16 cellular contexts compared by ENCODE assay signal in genomic region chr6:84346372-84346771, GRCh38.
DNase-seq lines count a peak whose midpoint lies in the region; TF ChIP-seq lines count a peak whose summit lies in the region.
"Had no signal": no experiment of that assay in that cellular context is flagged by ENCODE, and none has a peak within 500 bp of the region (broad histone marks: within the 10 kb centered on the region; RNA-seq: fewer than 3 reads in every experiment).

No MANE protein-coding gene starts in this region.

- TF ChIP-seq EP300 in esophagus muscularis mucosa (IDR thresholded peaks at IDR 0.05) (no peak), transverse colon (IDR thresholded peaks at IDR 0.05; ENCODE audit: low read depth) (no peak)

- no peak overlapping the region for H2AFZ ChIP-seq in hepatocyte

- H3K4me1 ChIP-seq in HEK293 (ENCODE audit: control insufficient read depth, insufficient read depth, low read length): no peaks in the 10 kb centered on the region
- H3K4me1 ChIP-seq in hepatocyte (ENCODE audit: insufficient read depth): no peaks in the 10 kb centered on the region
- H3K4me1 ChIP-seq in esophagus muscularis mucosa: no peaks in the 10 kb centered on the region
- H3K4me1 ChIP-seq in transverse colon: no peaks in the 10 kb centered on the region

- no peaks in the 10 kb centered on the region for H4K20me1 ChIP-seq in hepatocyte (ENCODE audit: insufficient read depth, poor library complexity, severe bottlenecking)

- POLR2A ChIA-PET in HEK293 (lab: Yijun Ruan, JAX): no interaction called here

- in situ Hi-C loops in transverse colon (cut with MboI; ENCODE audit: low pct_ligation_motif_present in 1 of 4, low pct_unique_long_range_greater_than_20kb in 1 of 4, low sequenced_read_pairs in 3 of 4): no loop called here

- H3K4me2 ChIP-seq in hepatocyte: no peak overlapping the region

- H3K27ac ChIP-seq in HEK293 (ENCODE audit: extremely low read depth, low read depth, low read length): no peak overlapping the region
- H3K27ac ChIP-seq in VCaP: no peak overlapping the region
- no peak overlapping the region for H3K27ac ChIP-seq in hepatocyte
- no peak overlapping the region for H3K27ac ChIP-seq in esophagus muscularis mucosa (replicated peaks in 1 of 4)
- no peak overlapping the region for H3K27ac ChIP-seq in transverse colon

- H3K27me3 ChIP-seq in hepatocyte: no peaks in the 10 kb centered on the region
- no peaks in the 10 kb centered on the region for H3K27me3 ChIP-seq in esophagus muscularis mucosa
- H3K27me3 ChIP-seq in transverse colon: no peaks in the 10 kb centered on the region

- peak; percentile 16 for DNase-seq in AG10803 (ENCODE audit: low read depth)
- no peak for DNase-seq in hepatocyte (ENCODE audit: low spot score)
- DNase-seq in SHP77 treated with DMSO at 0.1 percent for 48 hours (lab: John Stamatoyannopoulos, UW): no peak
- DNase-seq in stimulated activated CD8-positive, alpha-beta memory T cell treated with anti-CD3 and anti-CD28 coated beads, Interleukin-4, amount 100 ng/mL, for 48 hours: no peak
- no peak for DNase-seq in esophagus muscularis mucosa (ENCODE audit: extremely low spot score)
- DNase-seq in transverse colon: no peak
- DNase-seq: activated B cell treated with CpG ODN at 0.5 μM for 24 hours; activated naive CD4-positive, alpha-beta T cell treated with Interleukin-2 at 50 U/mL for 16 hours; CD4-positive, alpha-beta T cell; IMR-90; mucosa of descending colon; NCI-H1092; NCI-H2227 treated with DMSO at 0.1 percent for 48 hours; stimulated activated CD4-positive, alpha-beta T cell treated with anti-CD3 and anti-CD28 coated beads, Interleukin-12 subunit alpha, Interleukin-12 subunit beta, amount 100 ng/mL, for 4 hours had no signal

- no peaks in the 10 kb centered on the region for H3K9me2 ChIP-seq in hepatocyte (replicated peaks; ENCODE audit: insufficient read depth)

- H3K36me3 ChIP-seq in HEK293 (ENCODE audit: control insufficient read depth in 2 of 2, insufficient read depth in 1 of 2, low read length in 2 of 2): no peaks in the 10 kb centered on the region
- H3K36me3 ChIP-seq in hepatocyte (replicated peaks; ENCODE audit: insufficient read depth, low read depth): no peaks in the 10 kb centered on the region
- H3K36me3 ChIP-seq in esophagus muscularis mucosa: no peaks in the 10 kb centered on the region
- no peaks in the 10 kb centered on the region for H3K36me3 ChIP-seq in transverse colon

- CTCF ChIA-PET in HEK293 (lab: Yijun Ruan, JAX): interaction anchor here (0.6 to 2.5 kb wide), 4 partner anchors 9 to 385 kb away, joined by 3 to 12 read pairs (median 3); no protein-coding TSS in a partner anchor

- TF ChIP-seq CTCF in AG10803 (conservative IDR thresholded peaks at IDR 0.05; ENCODE audit: low read length) (peak; percentile 51), HEK293 (tag by site-specific recombination; IDR thresholded peaks at IDR 0.05) (no peak), VCaP (conservative IDR thresholded peaks at IDR 0.05) (peak; percentile 20; the same call in 1 of the 2 replicates), hepatocyte (IDR thresholded peaks at IDR 0.05; ENCODE audit: poor library complexity) (peak; percentile 4), esophagus muscularis mucosa (IDR thresholded peaks at IDR 0.05) (no peak), transverse colon (IDR thresholded peaks at IDR 0.05) (no peak)

- no peaks in the 10 kb centered on the region for H3K79me2 ChIP-seq in hepatocyte

- H3K9me3 ChIP-seq in HEK293 (ENCODE audit: control insufficient read depth, insufficient read depth, low read depth, low read length) (no peaks in the 10 kb centered on the region), hepatocyte (ENCODE audit: low read depth) (no peaks in the 10 kb centered on the region), esophagus muscularis mucosa (no peaks in the 10 kb centered on the region), transverse colon (no peaks in the 10 kb centered on the region)
- H3K9me3 ChIP-seq: mucosa of descending colon had no signal

- intact Hi-C loops in esophagus muscularis mucosa (cut with DNase I) (no loop called here), transverse colon (cut with DNase I; ENCODE audit: low total_unique reads) (no loop called here)

- H3K4me3 ChIP-seq in AG10803 (ENCODE audit: low read length) (no peak overlapping the region), HEK293 (ENCODE audit: low read depth, low read length) (no peak overlapping the region), hepatocyte (no peak overlapping the region), esophagus muscularis mucosa (no peak overlapping the region), transverse colon (no peak overlapping the region)
- H3K4me3 ChIP-seq: mucosa of descending colon had no signal

- TF ChIP-seq POLR2A in esophagus muscularis mucosa (IDR thresholded peaks at IDR 0.05; ENCODE audit: low read depth): no peak
- TF ChIP-seq POLR2A in transverse colon (IDR thresholded peaks at IDR 0.05): no peak

TF ChIP-seq in HEK293, 187 proteins besides CTCF, POLR2A, EP300 and RAD21:
- TF ChIP-seq ZNF658 (tag by site-specific recombination; IDR thresholded peaks at IDR 0.05) (no peak), OSR2 (tag by site-specific recombination; IDR thresholded peaks at IDR 0.05) (no peak), ZNF830 (tag by site-specific recombination; IDR thresholded peaks at IDR 0.05; ENCODE audit: low read depth) (no peak), BCL11B (tag by site-specific recombination; IDR thresholded peaks at IDR 0.05; ENCODE audit: low read depth) (no peak), ZNF843 (tag by site-specific recombination; IDR thresholded peaks at IDR 0.05) (no peak), ZNF654 (tag by site-specific recombination; IDR thresholded peaks at IDR 0.05; ENCODE audit: low read depth) (peak; percentile 20), ZNF23 (tag by site-specific recombination; IDR thresholded peaks at IDR 0.05; ENCODE audit: borderline replicate concordance) (no peak)
TF ChIP-seq in HEK293: peak in this region for 1.

Comparison
In these comparisons a context has a peak if more than half of its experiments do, and no peak if none do; other contexts are left out.
1. CTCF ChIP-seq: peak in AG10803 (single experiment), VCaP (single experiment) and hepatocyte (single experiment); none in HEK293 (single experiment), esophagus muscularis mucosa (0 of 3) and transverse colon (0 of 5).